26 cellular contexts compared by ENCODE assay signal in genomic region chr1:3819626-3820245, GRCh38. TPM values are rescaled to one million over a fixed set of nuclear protein-coding genes. Genes with fewer than 3 reads are reported as not detected.
A peak's percentile ranks its signal among the peaks of the same experiment; 100 is the strongest.
DNase-seq lines count a peak whose midpoint lies in the region; ATAC-seq and TF ChIP-seq lines count a peak whose summit lies in the region.
"Had no signal": no experiment of that assay in that cellular context is flagged by ENCODE, and none has a peak within 500 bp of the region (broad histone marks: within the 10 kb centered on the region; RNA-seq: fewer than 3 reads in every experiment).

No MANE protein-coding gene starts in this region.

- TF ChIP-seq CTCF in nephron (IDR thresholded peaks at IDR 0.05; ENCODE audit: unreplicated experiment in 3 of 3) = no peak

- peaks cover 49 to 62% of the 10 kb centered on the region in 2 experiments for H3K36me3 ChIP-seq in trophoblast cell (ENCODE audit: control insufficient read depth in 1 of 2, insufficient read depth in 2 of 2, low read length in 2 of 2)

- no peaks in the 10 kb centered on the region for H3K79me1 ChIP-seq in trophoblast cell (ENCODE audit: low read length)

- H3K27me3 ChIP-seq in trophoblast cell (ENCODE audit: insufficient read depth, low read length) = no peaks in the 10 kb centered on the region
- H3K27me3 ChIP-seq: adrenal gland, neutrophil had no signal

- no CpG with 5 or more reads among the region's 12 CpGs for WGBS in trophoblast cell (ENCODE audit: extremely low coverage, insufficient coverage, insufficient read length)

- H3K4ac ChIP-seq in trophoblast cell (ENCODE audit: low read depth, low read length) = no peak overlapping the region

- no peaks in the 10 kb centered on the region for H3K9me3 Mint-ChIP-seq in nephron
- H3K9me3 Mint-ChIP-seq: activated CD4-positive, alpha-beta memory T cell treated with anti-CD3 and anti-CD28 coated beads for 36 hours; CD14-positive monocyte had no signal

- no peak overlapping the region for H2BK5ac ChIP-seq in trophoblast cell (ENCODE audit: low read depth, low read length, poor library complexity)

- peak overlapping the region in 2 of 3 experiments; percentile 21 to 31 for H3K4me3 Mint-ChIP-seq in nephron
- H3K4me3 Mint-ChIP-seq: activated CD4-positive, alpha-beta memory T cell treated with anti-CD3 and anti-CD28 coated beads for 36 hours; CD14-positive monocyte had no signal

- no peak overlapping the region for H2AK5ac ChIP-seq in trophoblast cell (ENCODE audit: low read length)

- no peaks in the 10 kb centered on the region for H3K79me2 ChIP-seq in trophoblast cell (ENCODE audit: control insufficient read depth, insufficient read depth, low read length, poor library complexity)

- H3K9me3 ChIP-seq in trophoblast cell (ENCODE audit: insufficient read depth, low read depth, low read length) = no peaks in the 10 kb centered on the region
- H3K9me3 ChIP-seq: adrenal gland, left ventricle myocardium inferior, neutrophil, thoracic aorta had no signal

- H4K91ac ChIP-seq in trophoblast cell (ENCODE audit: low read depth, low read length) = no peak overlapping the region

- peak; percentile 49 for DNase-seq in HPDE6-E6E7 (ENCODE audit: extremely low spot score)
- DNase-seq in NCI-H2171 (lab: John Stamatoyannopoulos, UW) = peak; percentile 35
- peak; percentile 4 for DNase-seq in cerebellar cortex (ENCODE audit: low spot score)
- DNase-seq in trophoblast cell = no peak
- DNase-seq: activated CD4-positive, alpha-beta memory T cell treated with anti-CD3 and anti-CD28 coated beads for 36 hours; activated CD4-positive, CD25-positive, alpha-beta regulatory T cell; activated gamma-delta T cell; activated T-cell treated with anti-CD3 and anti-CD28 coated beads for 4 hours; cortex of kidney; GDM1; left ventricle myocardium inferior; NCI-H1930; stimulated activated naive CD4-positive, alpha-beta T cell; T-helper 9 cell had no signal

- no peak overlapping the region for H3K4me3 ChIP-seq in trophoblast cell (ENCODE audit: low read depth, low read length)
- H3K4me3 ChIP-seq: adrenal gland, left ventricle myocardium inferior, SK-N-MC, smooth muscle cell, thoracic aorta had no signal

- H3K23ac ChIP-seq in trophoblast cell (ENCODE audit: low read length) = no peak overlapping the region

- H4K8ac ChIP-seq in trophoblast cell (ENCODE audit: low read depth, low read length) = no peak overlapping the region

- no peak overlapping the region for H3K18ac ChIP-seq in trophoblast cell (ENCODE audit: low read length)

- no peak overlapping the region for H3K27ac ChIP-seq in trophoblast cell (ENCODE audit: low read depth, low read length)
- H3K27ac ChIP-seq: adrenal gland, left ventricle myocardium inferior, neutrophil, SK-N-MC, thoracic aorta had no signal

- peak overlapping the region; percentile 9 to 91 (median 65) for H3K27ac Mint-ChIP-seq in nephron
- H3K27ac Mint-ChIP-seq: activated CD4-positive, alpha-beta memory T cell treated with anti-CD3 and anti-CD28 coated beads for 36 hours had no signal

- H3K14ac ChIP-seq in trophoblast cell (ENCODE audit: low read length) = no peak overlapping the region

- no peak overlapping the region for H2BK120ac ChIP-seq in trophoblast cell (ENCODE audit: insufficient read depth, low read length, poor library complexity)

- no peak overlapping the region for H2AFZ ChIP-seq in trophoblast cell (ENCODE audit: insufficient read depth, low read length, poor library complexity)

- peaks cover 65% of the 10 kb centered on the region for H3K36me3 Mint-ChIP-seq in nephron (ENCODE audit: low read depth)

- no peaks in the 10 kb centered on the region for H3K27me3 Mint-ChIP-seq in nephron (ENCODE audit: low read depth)
- H3K27me3 Mint-ChIP-seq: activated CD4-positive, alpha-beta memory T cell treated with anti-CD3 and anti-CD28 coated beads for 36 hours had no signal

- ATAC-seq in esophagus mucosa (no peak), HG03025 (IDR thresholded peaks at IDR 0.05; ENCODE audit: low FRiP score, unreplicated experiment) (no peak), HG03460 (IDR thresholded peaks at IDR 0.05; ENCODE audit: unreplicated experiment) (no peak)

- H3K4me1 ChIP-seq in trophoblast cell (ENCODE audit: control insufficient read depth in 1 of 2, insufficient read depth in 2 of 2, low read length in 2 of 2) = no peaks in the 10 kb centered on the region
- H3K4me1 ChIP-seq: adrenal gland, left ventricle myocardium inferior had no signal

- no peak overlapping the region for H3K4me2 ChIP-seq in trophoblast cell (ENCODE audit: low read length)
- H3K4me2 ChIP-seq: smooth muscle cell had no signal

- no peak overlapping the region for H4K12ac ChIP-seq in trophoblast cell (ENCODE audit: low read depth, low read length)

- H2BK12ac ChIP-seq in trophoblast cell (ENCODE audit: low read length) = no peak overlapping the region

- H3K4me1 Mint-ChIP-seq in nephron = peaks cover 18% of the 10 kb centered on the region

- no peak overlapping the region for H3K9ac ChIP-seq in trophoblast cell (ENCODE audit: low read length)

RNA-seq across cellular contexts. Expression of gene LRRC47, which starts 23.4 kb away (rescaled TPM):
- 38.6 TPM for total RNA-seq in esophagus mucosa
- polyA plus RNA-seq in trophoblast cell (2013) = 19.3 and 19.6 TPM in 2 replicates

RNA-seq across cellular contexts. Expression of gene CEP104, which starts 37.3 kb away (rescaled TPM):
- 27.8 TPM for total RNA-seq in esophagus mucosa
- polyA plus RNA-seq in trophoblast cell (2013) = 20.4 and 22.4 TPM in 2 replicates

RNA-seq across cellular contexts. Expression of gene DFFB, which starts 37.5 kb away (rescaled TPM):
- 2.4 TPM for total RNA-seq in esophagus mucosa
- 3.7 and 4.2 TPM in 2 replicates for polyA plus RNA-seq in trophoblast cell (2013)

RNA-seq across cellular contexts. Expression of gene SMIM1, which starts 47.2 kb away (rescaled TPM):
- 1.5 TPM for total RNA-seq in esophagus mucosa
- polyA plus RNA-seq in trophoblast cell (2013) = 4.1 TPM in 2 replicates
- total RNA-seq: H4, NCI-H460 had no signal

Comparison
In these comparisons a context has a peak if more than half of its experiments do, and no peak if none do; other contexts are left out.
1. DNase-seq: peak in HPDE6-E6E7 (single experiment), NCI-H2171 (single experiment) and cerebellar cortex (single experiment); none in trophoblast cell (0 of 2).